ENCODE assay signal across 18 cellular contexts in genomic region chr22:22040908-22041307, GRCh38. TPM values are rescaled to one million over a fixed set of nuclear protein-coding genes. Genes with fewer than 3 reads are reported as not detected.
A peak's percentile ranks its signal among the peaks of the same experiment; 100 is the strongest.
DNase-seq lines count a peak whose midpoint lies in the region; ATAC-seq, FAIRE-seq and TF ChIP-seq lines count a peak whose summit lies in the region.
"Had no signal": no experiment of that assay in that cellular context is flagged by ENCODE, and none has a peak within 500 bp of the region (broad histone marks: within the 10 kb centered on the region; RNA-seq: fewer than 3 reads in every experiment).

No MANE protein-coding gene starts in this region.

- no peak overlapping the region for H2AK9ac ChIP-seq in IMR-90 (replicated peaks; ENCODE audit: low read depth, low read length, poor library complexity)

- H3K4me2 ChIP-seq in IMR-90 (ENCODE audit: low read depth, low read length) (no peak overlapping the region), OCI-LY7 (ENCODE audit: low read length) (peak overlapping the region; percentile 93)

- H3K9me3 Mint-ChIP-seq in osteocyte (ENCODE audit: unreplicated experiment): no peaks in the 10 kb centered on the region
- H3K9me3 Mint-ChIP-seq: CD4-positive, alpha-beta memory T cell; H9 had no signal

- TF ChIP-seq CTCF in IMR-90 (conservative IDR thresholded peaks at IDR 0.05; ENCODE audit: low read depth, low read length) (no peak), OCI-LY7 (conservative IDR thresholded peaks at IDR 0.05; ENCODE audit: low read length) (no peak), osteocyte (IDR thresholded peaks at IDR 0.05) (no peak)

- H4K20me1 ChIP-seq in IMR-90 (ENCODE audit: insufficient read depth, low read length) (no peaks in the 10 kb centered on the region; the same call in 1 of the 2 replicates), OCI-LY7 (ENCODE audit: insufficient read depth, low read length) (no peaks in the 10 kb centered on the region)

- no peak overlapping the region for H3K56ac ChIP-seq in IMR-90 (ENCODE audit: extremely low read depth, insufficient read depth, low read length)

- H3K4me3 Mint-ChIP-seq in osteocyte (ENCODE audit: unreplicated experiment): no peak overlapping the region
- H3K4me3 Mint-ChIP-seq: CD4-positive, alpha-beta memory T cell; H9 had no signal

- TF ChIP-seq RAD21 in IMR-90 (IDR thresholded peaks at IDR 0.05; ENCODE audit: low read length): no peak

- FAIRE-seq in endometrium (lab: Jason Lieb, UNC): peak; percentile 12
- FAIRE-seq: GM12878, GM19239 had no signal

- H3K4ac ChIP-seq in IMR-90 (ENCODE audit: low read depth, low read length): no peak overlapping the region

- H3K36me3 Mint-ChIP-seq in osteocyte (ENCODE audit: unreplicated experiment): no peaks in the 10 kb centered on the region
- H3K36me3 Mint-ChIP-seq: CD4-positive, alpha-beta memory T cell had no signal

- H4K91ac ChIP-seq in IMR-90 (ENCODE audit: insufficient read depth, low read depth, low read length): no peak overlapping the region

- no peak overlapping the region for H4K8ac ChIP-seq in IMR-90 (ENCODE audit: low read depth in 2 of 2, low read length in 2 of 2)

- H3K4me1 Mint-ChIP-seq in osteocyte (ENCODE audit: unreplicated experiment): no peaks in the 10 kb centered on the region
- H3K4me1 Mint-ChIP-seq: CD4-positive, alpha-beta memory T cell had no signal

- H2BK120ac ChIP-seq in IMR-90 (ENCODE audit: low read depth, low read length): no peak overlapping the region

- H2BK20ac ChIP-seq in IMR-90 (ENCODE audit: low read depth, low read length): no peak overlapping the region

- CTCF ChIA-PET in IMR-90 (lab: Yijun Ruan, JAX): interaction anchor here (0.9 kb wide), 1 partner anchor 70 kb away, joined by 3 read pairs; no protein-coding TSS in a partner anchor
- CTCF ChIA-PET in OCI-LY7 (lab: Charles Lee; ENCODE audit: unreplicated experiment): interaction anchor here (3.6 kb wide), 1 partner anchor 9 kb away, joined by 41 read pairs; no protein-coding TSS in a partner anchor

- no peak overlapping the region for H3K18ac ChIP-seq in IMR-90 (ENCODE audit: low read depth, low read length)

- TF ChIP-seq POLR2A in IMR-90 (IDR thresholded peaks at IDR 0.05; ENCODE audit: low read depth, low read length): no peak

- dilution Hi-C loops in IMR-90 (cut with HindIII; ENCODE audit: low sequenced_read_pairs, unreplicated experiment): no loop called here

- no peak for DNase-seq in IMR-90
- no peak for DNase-seq in OCI-LY7 (ENCODE audit: low spot score)
- no peak for DNase-seq in NCI-H345 (lab: John Stamatoyannopoulos, UW)
- DNase-seq in DMS79 (lab: John Stamatoyannopoulos, UW): no peak
- no peak for DNase-seq in osteocyte (ENCODE audit: extremely low spot score, unreplicated experiment)
- DNase-seq: C1 segment of cervical spinal cord; Calu3; CD4-positive, alpha-beta memory T cell; COR-L47; DMS53; DND-41; GDM1; GM23248; H9 had no signal

- H3K27ac ChIP-seq in IMR-90 (ENCODE audit: insufficient read depth, low read length): no peak overlapping the region
- H3K27ac ChIP-seq in OCI-LY7 (ENCODE audit: low read depth, low read length, poor library complexity, severe bottlenecking): peak overlapping the region; percentile 3
- H3K27ac ChIP-seq: GM23248 had no signal

- no peak overlapping the region for H3K14ac ChIP-seq in IMR-90 (replicated peaks; ENCODE audit: low read depth, low read length)

- in situ Hi-C loops in IMR-90 (cut with MboI; ENCODE audit: low sequenced_read_pairs): no loop called here

- H3K79me2 ChIP-seq in OCI-LY7 (ENCODE audit: insufficient read depth, low read depth, low read length): peaks cover 84% of the 10 kb centered on the region; the same call in 1 of the 2 replicates

- no TSS peak for BruUV-seq in IMR-90 (replicated peaks; lab: Mats Ljungman, UMichigan)
- no TSS peak for BruUV-seq in OCI-LY7 (replicated peaks; lab: Mats Ljungman, UMichigan)

- H3K36me3 ChIP-seq in IMR-90 (ENCODE audit: control insufficient read depth, insufficient read depth, low read length) (no peaks in the 10 kb centered on the region), OCI-LY7 (ENCODE audit: insufficient read depth, low read length) (peaks cover 16% of the 10 kb centered on the region)

- POLR2A ChIA-PET in IMR-90 (lab: Charles Lee; ENCODE audit: unreplicated experiment): no interaction called here
- POLR2A ChIA-PET in OCI-LY7 (lab: Charles Lee): interaction anchor here (1.2 to 9.1 kb wide), 4 partner anchors 10 to 125 kb away, joined by 4 to 262 read pairs (median 16); no protein-coding TSS in a partner anchor

- no peaks in the 10 kb centered on the region for H3K79me1 ChIP-seq in IMR-90 (ENCODE audit: low read depth in 1 of 2, low read length in 2 of 2)

- H2BK15ac ChIP-seq in IMR-90 (ENCODE audit: low read depth, low read length): no peak overlapping the region

- H3K4me1 ChIP-seq in IMR-90 (ENCODE audit: control insufficient read depth, insufficient read depth, low read length) (peaks cover 14% of the 10 kb centered on the region), OCI-LY7 (ENCODE audit: insufficient read depth, low read length, poor library complexity, severe bottlenecking) (peaks cover 98% of the 10 kb centered on the region)

- peaks cover 4% of the 10 kb centered on the region; the same call in 1 of the 2 replicates for H3K27me3 ChIP-seq in IMR-90 (ENCODE audit: control insufficient read depth, insufficient read depth, low read length)

- no peak overlapping the region for H4K5ac ChIP-seq in IMR-90 (ENCODE audit: low read depth, low read length)

- H2AFZ ChIP-seq in IMR-90 (replicated peaks; ENCODE audit: low read length, poor library complexity) (no peak overlapping the region), OCI-LY7 (ENCODE audit: low read length) (no peak overlapping the region)
- H2AFZ ChIP-seq: GM23248 had no signal

- H2BK5ac ChIP-seq in IMR-90 (ENCODE audit: low read depth, low read length, poor library complexity, severe bottlenecking): no peak overlapping the region

- H3K9me2 ChIP-seq in OCI-LY7 (ENCODE audit: insufficient read depth, low read length): no peaks in the 10 kb centered on the region

- H3K27me3 Mint-ChIP-seq in osteocyte (ENCODE audit: unreplicated experiment): peaks cover 40% of the 10 kb centered on the region

- intact Hi-C loops in IMR-90 (cut with micrococcal nuclease) (no loop called here), OCI-LY7 (cut with micrococcal nuclease; ENCODE audit: unreplicated experiment) (loop anchor here (5.0 to 10.0 kb wide), 2 partner anchors 156 to 894 kb away; no protein-coding TSS in a partner anchor)

- H3K27ac Mint-ChIP-seq in osteocyte (ENCODE audit: unreplicated experiment): no peak overlapping the region
- H3K27ac Mint-ChIP-seq: CD4-positive, alpha-beta memory T cell; H9 had no signal

- peaks cover 27% of the 10 kb centered on the region for H3K9me1 ChIP-seq in IMR-90 (ENCODE audit: insufficient read depth, low read length)

- H2AK5ac ChIP-seq in IMR-90 (ENCODE audit: low read depth, low read length): 0 out of 2 replicates have a peak overlapping the region, but pooled peaks have one; percentile 43

- ATAC-seq in IMR-90 (ENCODE audit: low read depth): no peak
- ATAC-seq: GM12878, HCT116 had no signal

- H3K23ac ChIP-seq in IMR-90 (ENCODE audit: low read depth, low read length): no peak overlapping the region

- no peaks in the 10 kb centered on the region for H3K9me3 ChIP-seq in IMR-90 (ENCODE audit: control insufficient read depth, insufficient read depth, low read length)
- H3K9me3 ChIP-seq in OCI-LY7 (ENCODE audit: low read length): no peaks in the 10 kb centered on the region

- H3K4me3 ChIP-seq in IMR-90 (ENCODE audit: insufficient read depth, low read depth, low read length) (no peak overlapping the region), OCI-LY7 (ENCODE audit: low read depth, low read length, poor library complexity, severe bottlenecking) (no peak overlapping the region)
- H3K4me3 ChIP-seq: GM23248 had no signal

- H3K9ac ChIP-seq in IMR-90 (ENCODE audit: low read depth, low read length): no peak overlapping the region
- H3K9ac ChIP-seq: GM23248 had no signal

TF ChIP-seq in IMR-90, 13 proteins besides CTCF, POLR2A, EP300 and RAD21:
- TF ChIP-seq CEBPB (IDR thresholded peaks at IDR 0.05; ENCODE audit: low read depth, low read length): no peak
- no peak for TF ChIP-seq FOS (IDR thresholded peaks at IDR 0.05; ENCODE audit: low read depth, low read length)
- TF ChIP-seq RFX5 (IDR thresholded peaks at IDR 0.05; ENCODE audit: low read depth, low read length): no peak
- TF ChIP-seq ELK1 (IDR thresholded peaks at IDR 0.05; ENCODE audit: borderline replicate concordance, low read depth, low read length): no peak
- no peak for TF ChIP-seq BHLHE40 (IDR thresholded peaks at IDR 0.05; ENCODE audit: low read depth, low read length)
TF ChIP-seq in IMR-90: peak in this region for 0.

RNA-seq across cellular contexts. Expression of gene TOP3B, which starts 58.3 kb away (rescaled TPM):
- 19.7 and 23.5 TPM in 2 replicates for total RNA-seq in IMR-90 (2012; rRNA removed)
- 21.8 and 23.0 TPM in 2 replicates for polyA plus RNA-seq in IMR-90 (2012; rRNA removed)
- 7.9 and 10.6 TPM in 2 replicates for polyA plus RNA-seq in IMR-90 (2012; cell fraction: cytosol; rRNA removed)
- 57.4 and 109 TPM in 2 replicates for polyA plus RNA-seq in IMR-90 (2012; cell fraction: nucleus; rRNA removed; ENCODE audit: low replicate concordance)
- total RNA-seq in OCI-LY7 (2014; rRNA removed; shearing (Covaris generic)): 65.6 and 82.6 TPM in 2 replicates
- total RNA-seq in OCI-LY7 (2022): 98.7 and 101 TPM in 2 replicates
- 37.0 and 46.0 TPM in 2 replicates for total RNA-seq in osteocyte
